19 cellular contexts compared by ENCODE assay signal in genomic region chr17:53191878-53192277, GRCh38.
A peak's percentile ranks its signal among the peaks of the same experiment; 100 is the strongest.
DNase-seq lines count a peak whose midpoint lies in the region; TF ChIP-seq lines count a peak whose summit lies in the region.
"Had no signal": no experiment of that assay in that cellular context is flagged by ENCODE, and none has a peak within 500 bp of the region (broad histone marks: within the 10 kb centered on the region; RNA-seq: fewer than 3 reads in every experiment).

No MANE protein-coding gene starts in this region.

- DNase-seq in NCI-H82 (lab: John Stamatoyannopoulos, UW): peak; percentile 11
- no peak for DNase-seq in NCI-H82 treated with DMSO at 0.1 percent for 48 hours (lab: John Stamatoyannopoulos, UW; ENCODE audit: unreplicated experiment)
- peak; percentile 3 for DNase-seq in RPMI8226
- DNase-seq in kidney epithelial cell (ENCODE audit: low read depth): no peak
- DNase-seq in GM03348 (ENCODE audit: low spot score): no peak
- no peak for DNase-seq in nucleus accumbens (lab: John Stamatoyannopoulos, UW)
- DNase-seq in iPS-NIHi11 (ENCODE audit: low spot score): no peak
- DNase-seq: activated CD4-positive, alpha-beta T cell treated with anti-CD3 and anti-CD28 coated beads, Interleukin-2, amount 50 U/mL, for 1 hour; body of pancreas; glutamatergic neuron; left ventricle myocardium superior; MV-4-11; NCI-H1930; NCI-H226; stimulated activated naive CD4-positive, alpha-beta T cell treated with Interleukin-2 at 50 U/mL for 16 hours; T-helper 1 cell; thyroid gland had no signal

- H3K4me1 ChIP-seq in KMS-11 (ENCODE audit: low read depth, poor library complexity, severe bottlenecking): no peaks in the 10 kb centered on the region
- H3K4me1 ChIP-seq: body of pancreas, neural progenitor cell, thyroid gland had no signal

- H3K9ac ChIP-seq in KMS-11: no peak overlapping the region
- H3K9ac ChIP-seq: neural progenitor cell had no signal

- H3K27me3 ChIP-seq in KMS-11 (ENCODE audit: insufficient read depth, low read depth): no peaks in the 10 kb centered on the region
- H3K27me3 ChIP-seq in kidney epithelial cell (ENCODE audit: control insufficient read depth, insufficient read depth, low read length): no peaks in the 10 kb centered on the region
- H3K27me3 ChIP-seq: body of pancreas, neural progenitor cell, thyroid gland had no signal

- no peaks in the 10 kb centered on the region for H3K79me2 ChIP-seq in KMS-11 (ENCODE audit: insufficient read depth, low read depth)

- H3K4me3 ChIP-seq in KMS-11 (IDR thresholded peaks at IDR 0.05; ENCODE audit: insufficient read depth, low read depth, low read length) (no peak overlapping the region), kidney epithelial cell (ENCODE audit: low read depth, low read length) (no peak overlapping the region)
- H3K4me3 ChIP-seq: body of pancreas, neural progenitor cell, thyroid gland had no signal

- no peaks in the 10 kb centered on the region for H4K20me1 ChIP-seq in KMS-11 (ENCODE audit: insufficient read depth)

- no peak overlapping the region for H3K4me2 ChIP-seq in KMS-11
- H3K4me2 ChIP-seq: neural progenitor cell had no signal

- no peak overlapping the region for H2AFZ ChIP-seq in KMS-11 (ENCODE audit: low read depth)
- H2AFZ ChIP-seq: neural progenitor cell had no signal

- H3K27ac ChIP-seq in KMS-11: no peak overlapping the region
- H3K27ac ChIP-seq: body of pancreas, neural progenitor cell, thyroid gland had no signal

- H3K36me3 ChIP-seq in KMS-11 (ENCODE audit: insufficient read depth): no peaks in the 10 kb centered on the region
- H3K36me3 ChIP-seq in kidney epithelial cell (ENCODE audit: control insufficient read depth, insufficient read depth, low read length): no peaks in the 10 kb centered on the region
- H3K36me3 ChIP-seq: neural progenitor cell, thyroid gland had no signal

- peak; percentile 33; the same call in 1 of the 2 replicates for TF ChIP-seq CTCF in KMS-11 (conservative IDR thresholded peaks at IDR 0.05; ENCODE audit: low read depth, low read length)
- peak; percentile 5 for TF ChIP-seq CTCF in kidney epithelial cell (IDR thresholded peaks at IDR 0.05; ENCODE audit: insufficient read depth, low read length, poor library complexity, severe bottlenecking)

Comparison
In these comparisons a context has a peak if more than half of its experiments do, and no peak if none do; other contexts are left out.
1. DNase-seq: peak in NCI-H82 (single experiment) and RPMI8226 (single experiment); none in NCI-H82 treated with DMSO at 0.1 percent for 48 hours (single experiment), kidney epithelial cell (single experiment), GM03348 (single experiment), nucleus accumbens (0 of 56) and iPS-NIHi11 (single experiment).